8 cellular contexts compared by ENCODE assay signal in the genomic region with DNA sequence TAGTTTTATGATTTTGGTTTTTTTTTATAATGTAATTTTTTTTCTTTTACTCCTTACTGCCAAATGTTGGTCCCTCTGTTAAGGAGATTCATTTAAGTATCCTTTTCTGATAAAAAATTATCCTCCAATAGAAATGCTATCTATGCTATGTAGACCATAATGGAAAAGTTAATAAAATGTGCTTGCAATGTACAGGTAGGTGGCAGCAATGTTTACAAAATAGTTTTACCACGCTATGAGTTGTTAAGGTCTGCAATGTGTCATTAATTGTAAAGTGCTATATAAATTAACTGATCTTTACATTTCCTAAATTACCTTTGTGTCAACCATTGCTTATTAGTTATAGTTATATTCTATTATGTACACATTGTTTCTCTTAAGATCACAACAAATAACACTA. TPM values are rescaled to one million over a fixed set of nuclear protein-coding genes. Genes with fewer than 3 reads are reported as not detected.
DNase-seq lines count a peak whose midpoint lies in the region; ATAC-seq and TF ChIP-seq lines count a peak whose summit lies in the region.

No MANE protein-coding gene starts in this region.

- peak; percentile 32 for ATAC-seq in GM18499 (IDR thresholded peaks at IDR 0.05; ENCODE audit: insufficient read depth, unreplicated experiment)
- ATAC-seq in HG02943 (IDR thresholded peaks at IDR 0.05; ENCODE audit: low read depth, unreplicated experiment): peak; percentile 34

- BruUV-seq in A673 (replicated peaks; lab: Mats Ljungman, UMichigan): no TSS peak

- TF ChIP-seq CTCF in A673 (conservative IDR thresholded peaks at IDR 0.05; ENCODE audit: low read depth, low read length): peak; percentile 47
- TF ChIP-seq CTCF in fibroblast of lung (conservative IDR thresholded peaks at IDR 0.05 in 1 of 2, IDR thresholded peaks at IDR 0.05 in 1 of 2; ENCODE audit: low read depth in 1 of 2, low read length in 2 of 2): no peak

- peaks cover 8% of the 10 kb centered on the region for H3K79me2 ChIP-seq in fibroblast of lung (ENCODE audit: control insufficient read depth, insufficient read depth, low read length)

- H3K27ac ChIP-seq in A673 (ENCODE audit: low read depth, low read length, poor library complexity, severe bottlenecking) (no peak overlapping the region), fibroblast of lung (ENCODE audit: insufficient read depth, low read length) (no peak overlapping the region)

- POLR2A ChIA-PET in A673 (lab: Charles Lee; ENCODE audit: low non-redundant PET): no interaction called here

- H3K9ac ChIP-seq in fibroblast of lung (ENCODE audit: insufficient read depth, low read length): no peak overlapping the region

- H4K20me1 ChIP-seq in fibroblast of lung (ENCODE audit: control insufficient read depth, extremely low read depth, insufficient read depth, low read length): no peaks in the 10 kb centered on the region

- CTCF ChIA-PET in A673 (lab: Charles Lee): no interaction called here

- no peak overlapping the region for H2AFZ ChIP-seq in fibroblast of lung (ENCODE audit: low read length)

- H3K4me2 ChIP-seq in fibroblast of lung (ENCODE audit: extremely low read depth, insufficient read depth, low read length): no peak overlapping the region

- H3K36me3 ChIP-seq in A673 (ENCODE audit: insufficient read depth, low read length, poor library complexity, severe bottlenecking) (no peaks in the 10 kb centered on the region), fibroblast of lung (ENCODE audit: control insufficient read depth, insufficient read depth, low read length) (no peaks in the 10 kb centered on the region)

- H3K9me3 ChIP-seq in A673 (ENCODE audit: low read depth, low read length, poor library complexity, severe bottlenecking) (no peaks in the 10 kb centered on the region), fibroblast of lung (ENCODE audit: control insufficient read depth, insufficient read depth, low read depth, low read length) (no peaks in the 10 kb centered on the region)

- no peaks in the 10 kb centered on the region for H3K4me1 ChIP-seq in A673 (ENCODE audit: insufficient read depth, low read length, poor library complexity, severe bottlenecking)
- peaks cover 2% of the 10 kb centered on the region for H3K4me1 ChIP-seq in fibroblast of lung (ENCODE audit: control insufficient read depth, extremely low read depth, insufficient read depth, low read length)

- H3K4me3 ChIP-seq in A673 (ENCODE audit: low read depth, low read length, poor library complexity, severe bottlenecking) (no peak overlapping the region), fibroblast of lung (replicated peaks in 1 of 4; ENCODE audit: control extremely low read depth in 1 of 4, insufficient read depth in 1 of 4, low read depth in 3 of 4, low read length in 4 of 4) (no peak overlapping the region)

- intact Hi-C loops in A673 (cut with micrococcal nuclease; ENCODE audit: unreplicated experiment): loop anchor here (10.0 kb wide), 1 partner anchor 156 kb away; the partner anchor contains the start of gene UBA6

- H3K27me3 ChIP-seq in A673 (replicated peaks; ENCODE audit: insufficient read depth, low read depth, low read length, poor library complexity) (no peaks in the 10 kb centered on the region), fibroblast of lung (ENCODE audit: control insufficient read depth, insufficient read depth, low read length) (no peaks in the 10 kb centered on the region)

- peak; percentile 12 for DNase-seq in A673 (ENCODE audit: low spot score)
- DNase-seq in NCI-H345 treated with DMSO at 0.1 percent for 48 hours (lab: John Stamatoyannopoulos, UW; ENCODE audit: unreplicated experiment): peak; percentile 10
- DNase-seq in fibroblast of lung (ENCODE audit: low read depth in 2 of 2): peak; percentile 13 to 23
- DNase-seq in NCI-H2029 treated with DMSO at 0.1 percent for 48 hours (lab: John Stamatoyannopoulos, UW): no peak
- no peak for DNase-seq in AG08395 (ENCODE audit: low spot score)
- DNase-seq in hepatic stellate cell (ENCODE audit: low spot score): no peak

RNA-seq across cellular contexts. Expression of gene CENPC, which starts 3.8 kb away (rescaled TPM):
- 11.8 and 12.0 TPM in 2 replicates for total RNA-seq in A673 (2021)
- total RNA-seq in fibroblast of lung: 10.5 and 15.4 TPM in 2 replicates
- polyA plus RNA-seq in fibroblast of lung: 6.5 and 7.6 TPM in 2 replicates
- 4.7 and 5.0 TPM in 2 replicates for polyA plus RNA-seq in fibroblast of lung (2012)
- polyA minus RNA-seq in fibroblast of lung (ENCODE audit: low replicate concordance): 1.7 and 2.9 TPM in 2 replicates

RNA-seq across cellular contexts. Expression of gene STAP1, which starts 9.4 kb away (rescaled TPM):
- not detected in 2 replicates for total RNA-seq in A673 (2021)
- total RNA-seq in fibroblast of lung: not detected in 2 replicates
- not detected in 2 replicates for polyA plus RNA-seq in fibroblast of lung
- polyA plus RNA-seq in fibroblast of lung (2012): not detected in 2 replicates
- polyA minus RNA-seq in fibroblast of lung (ENCODE audit: low replicate concordance): not detected in 2 replicates

Comparison
In these comparisons a context has a peak if more than half of its experiments do, and no peak if none do; other contexts are left out.
1. DNase-seq: peak in A673 (single experiment), NCI-H345 treated with DMSO at 0.1 percent for 48 hours (single experiment) and fibroblast of lung (2 of 2); none in NCI-H2029 treated with DMSO at 0.1 percent for 48 hours (single experiment), AG08395 (single experiment) and hepatic stellate cell (single experiment).